In the genomic region with DNA sequence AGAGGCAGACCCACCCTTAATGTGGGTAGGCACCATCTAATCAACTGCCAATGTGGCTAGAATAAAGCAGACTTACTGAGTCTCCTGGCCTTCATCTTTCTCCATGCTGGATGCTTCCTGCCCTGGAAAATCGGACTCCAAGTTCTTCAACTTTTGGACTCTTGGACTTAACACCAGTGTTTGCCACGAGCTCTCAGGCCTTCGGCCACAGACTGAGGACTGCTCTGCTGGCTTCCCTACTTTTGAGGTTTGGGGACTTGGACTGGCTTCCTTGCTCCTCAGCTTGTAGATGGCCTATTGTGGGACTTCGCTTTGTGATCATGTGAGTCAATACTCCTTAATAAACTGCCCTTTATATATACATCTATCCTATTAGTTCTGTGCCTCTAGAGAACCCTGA, we compare ENCODE assay signal across 27 cellular contexts. TPM values are rescaled to one million over a fixed set of nuclear protein-coding genes. Genes with fewer than 3 reads are reported as not detected.
DNase-seq lines count a peak whose midpoint lies in the region; ATAC-seq and TF ChIP-seq lines count a peak whose summit lies in the region.
"Had no signal": no experiment of that assay in that cellular context is flagged by ENCODE, and none has a peak within 500 bp of the region (broad histone marks: within the 10 kb centered on the region; RNA-seq: fewer than 3 reads in every experiment).

No MANE protein-coding gene starts in this region.

- H3K36me3 Mint-ChIP-seq in activated naive CD8-positive, alpha-beta T cell treated with anti-CD3 and anti-CD28 coated beads, Interleukin-2, amount 50 U/mL, for 24 hours (ENCODE audit: low read depth): no peaks in the 10 kb centered on the region
- no peaks in the 10 kb centered on the region for H3K36me3 Mint-ChIP-seq in activated naive CD8-positive, alpha-beta T cell treated with anti-CD3 and anti-CD28 coated beads for 36 hours
- H3K36me3 Mint-ChIP-seq in osteocyte (ENCODE audit: unreplicated experiment): no peaks in the 10 kb centered on the region
- no peaks in the 10 kb centered on the region for H3K36me3 Mint-ChIP-seq in type B pancreatic cell
- no peaks in the 10 kb centered on the region for H3K36me3 Mint-ChIP-seq in activated CD4-positive, alpha-beta T cell treated with anti-CD3 and anti-CD28 coated beads for 36 hours (ENCODE audit: low read depth)
- H3K36me3 Mint-ChIP-seq: CD14-positive monocyte; CD4-positive, alpha-beta memory T cell had no signal

- TF ChIP-seq CTCF in osteocyte (IDR thresholded peaks at IDR 0.05): no peak
- TF ChIP-seq CTCF in type B pancreatic cell (conservative IDR thresholded peaks at IDR 0.05): no peak

- POLR2A ChIA-PET in activated CD4-positive, alpha-beta T cell treated with anti-CD3 and anti-CD28 coated beads for 36 hours (lab: Charles Lee): no interaction called here

- peaks cover 4% of the 10 kb centered on the region for H3K9me3 Mint-ChIP-seq in activated naive CD8-positive, alpha-beta T cell treated with anti-CD3 and anti-CD28 coated beads, Interleukin-2, amount 50 U/mL, for 24 hours
- H3K9me3 Mint-ChIP-seq in activated naive CD8-positive, alpha-beta T cell treated with anti-CD3 and anti-CD28 coated beads for 36 hours: peaks cover 3% of the 10 kb centered on the region
- H3K9me3 Mint-ChIP-seq in osteocyte (ENCODE audit: unreplicated experiment) (peaks cover 9% of the 10 kb centered on the region), type B pancreatic cell (peaks cover 11% of the 10 kb centered on the region)
- no peaks in the 10 kb centered on the region for H3K9me3 Mint-ChIP-seq in activated CD4-positive, alpha-beta T cell treated with anti-CD3 and anti-CD28 coated beads for 36 hours (ENCODE audit: low read depth)

- peak overlapping the region; percentile 46 for H3K27ac Mint-ChIP-seq in activated naive CD8-positive, alpha-beta T cell treated with anti-CD3 and anti-CD28 coated beads, Interleukin-2, amount 50 U/mL, for 24 hours
- H3K27ac Mint-ChIP-seq in activated naive CD8-positive, alpha-beta T cell treated with anti-CD3 and anti-CD28 coated beads for 36 hours: no peak overlapping the region
- H3K27ac Mint-ChIP-seq in osteocyte (ENCODE audit: unreplicated experiment) (no peak overlapping the region), type B pancreatic cell (no peak overlapping the region)
- no peak overlapping the region for H3K27ac Mint-ChIP-seq in activated CD4-positive, alpha-beta T cell treated with anti-CD3 and anti-CD28 coated beads for 36 hours
- H3K27ac Mint-ChIP-seq: CD4-positive, alpha-beta memory T cell; CD4-positive, CD25-positive, alpha-beta regulatory T cell; CD8-positive, alpha-beta memory T cell had no signal

- no peak for DNase-seq in activated naive CD8-positive, alpha-beta T cell treated with anti-CD3 and anti-CD28 coated beads, Interleukin-2, amount 50 U/mL, for 24 hours
- DNase-seq in activated naive CD8-positive, alpha-beta T cell treated with anti-CD3 and anti-CD28 coated beads for 36 hours: no peak
- DNase-seq in mesenteric fat pad (ENCODE audit: low spot score) (peak; percentile 69), osteocyte (ENCODE audit: extremely low spot score, unreplicated experiment) (peak; percentile 56), type B pancreatic cell (ENCODE audit: extremely low spot score, unreplicated experiment) (peak; percentile 31), NOMO-1 treated with dmso at 0.1 percent for 144 hours (lab: John Stamatoyannopoulos, UW; ENCODE audit: unreplicated experiment) (no peak), SJCRH30 (no peak)
- no peak for DNase-seq in activated CD4-positive, alpha-beta T cell treated with anti-CD3 and anti-CD28 coated beads for 36 hours
- DNase-seq: 8988T; ACHN; BE2C; C1 segment of cervical spinal cord; CD4-positive, alpha-beta memory T cell; CD4-positive, CD25-positive, alpha-beta regulatory T cell; CD8-positive, alpha-beta memory T cell; COR-L47; DMS 273 treated with DMSO at 0.1 percent for 48 hours; DMS153; DMS53; DMS79; DND-41; EL; GDM1 had no signal

- no peaks in the 10 kb centered on the region; the same call in 1 of the 2 replicates for H3K36me3 ChIP-seq in SJCRH30
- H3K36me3 ChIP-seq: BE2C had no signal

- no peak overlapping the region for H3K4me3 Mint-ChIP-seq in activated naive CD8-positive, alpha-beta T cell treated with anti-CD3 and anti-CD28 coated beads, Interleukin-2, amount 50 U/mL, for 24 hours
- no peak overlapping the region for H3K4me3 Mint-ChIP-seq in activated naive CD8-positive, alpha-beta T cell treated with anti-CD3 and anti-CD28 coated beads for 36 hours
- H3K4me3 Mint-ChIP-seq in osteocyte (ENCODE audit: unreplicated experiment) (no peak overlapping the region), type B pancreatic cell (no peak overlapping the region)
- H3K4me3 Mint-ChIP-seq in activated CD4-positive, alpha-beta T cell treated with anti-CD3 and anti-CD28 coated beads for 36 hours: no peak overlapping the region
- H3K4me3 Mint-ChIP-seq: CD14-positive monocyte; CD4-positive, alpha-beta memory T cell; CD4-positive, CD25-positive, alpha-beta regulatory T cell; CD8-positive, alpha-beta memory T cell had no signal

- H3K27me3 Mint-ChIP-seq in activated naive CD8-positive, alpha-beta T cell treated with anti-CD3 and anti-CD28 coated beads, Interleukin-2, amount 50 U/mL, for 24 hours: peaks cover 18% of the 10 kb centered on the region
- H3K27me3 Mint-ChIP-seq in activated naive CD8-positive, alpha-beta T cell treated with anti-CD3 and anti-CD28 coated beads for 36 hours: peaks cover 33% of the 10 kb centered on the region
- H3K27me3 Mint-ChIP-seq in osteocyte (ENCODE audit: unreplicated experiment) (no peaks in the 10 kb centered on the region), type B pancreatic cell (peaks cover 10% of the 10 kb centered on the region)
- peaks cover 19% of the 10 kb centered on the region for H3K27me3 Mint-ChIP-seq in activated CD4-positive, alpha-beta T cell treated with anti-CD3 and anti-CD28 coated beads for 36 hours

- no peak overlapping the region for H3K4me3 ChIP-seq in SJCRH30
- H3K4me3 ChIP-seq: BLaER1, GM12878 had no signal

- H3K4me1 Mint-ChIP-seq in activated naive CD8-positive, alpha-beta T cell treated with anti-CD3 and anti-CD28 coated beads, Interleukin-2, amount 50 U/mL, for 24 hours: no peaks in the 10 kb centered on the region
- no peaks in the 10 kb centered on the region for H3K4me1 Mint-ChIP-seq in activated naive CD8-positive, alpha-beta T cell treated with anti-CD3 and anti-CD28 coated beads for 36 hours
- H3K4me1 Mint-ChIP-seq in osteocyte (ENCODE audit: unreplicated experiment) (no peaks in the 10 kb centered on the region), type B pancreatic cell (ENCODE audit: unreplicated experiment) (no peaks in the 10 kb centered on the region)
- no peaks in the 10 kb centered on the region for H3K4me1 Mint-ChIP-seq in activated CD4-positive, alpha-beta T cell treated with anti-CD3 and anti-CD28 coated beads for 36 hours
- H3K4me1 Mint-ChIP-seq: CD14-positive monocyte; CD4-positive, alpha-beta memory T cell; CD4-positive, CD25-positive, alpha-beta regulatory T cell; CD8-positive, alpha-beta memory T cell had no signal

- H3K9me3 ChIP-seq in SJCRH30 (replicated peaks): 0 out of 2 replicates have a peak, but pooled peaks cover 3% of the 10 kb centered on the region
- H3K9me3 ChIP-seq: BE2C had no signal

- ATAC-seq in activated naive CD8-positive, alpha-beta T cell treated with anti-CD3 and anti-CD28 coated beads, Interleukin-2, amount 50 U/mL, for 24 hours: no peak
- ATAC-seq in activated CD4-positive, alpha-beta T cell treated with anti-CD3 and anti-CD28 coated beads for 36 hours: no peak
- ATAC-seq: GM12878 had no signal

- CTCF ChIA-PET in activated CD4-positive, alpha-beta T cell treated with anti-CD3 and anti-CD28 coated beads for 36 hours (lab: Charles Lee): no interaction called here

- no peaks in the 10 kb centered on the region for H3K27me3 ChIP-seq in SJCRH30
- H3K27me3 ChIP-seq: BE2C, BLaER1 had no signal

- no peak overlapping the region for H3K27ac ChIP-seq in SJCRH30
- H3K27ac ChIP-seq: BLaER1 had no signal

- intact Hi-C loops in activated CD4-positive, alpha-beta T cell treated with anti-CD3 and anti-CD28 coated beads for 36 hours (cut with DNase I, micrococcal nuclease): no loop called here

- H3K4me1 ChIP-seq in SJCRH30: no peaks in the 10 kb centered on the region
- H3K4me1 ChIP-seq: BE2C had no signal

RNA-seq across cellular contexts. Expression of a gene that starts 21.9 kb away (rescaled TPM):
- not detected for total RNA-seq in activated naive CD8-positive, alpha-beta T cell treated with anti-CD3 and anti-CD28 coated beads for 36 hours
- 1.5 TPM for total RNA-seq in mesenteric fat pad
- total RNA-seq in osteocyte: 0.30 and 0.76 TPM in 2 replicates
- 0.94 and 1.9 TPM in 2 replicates for total RNA-seq in type B pancreatic cell (ENCODE audit: low replicate concordance)
- total RNA-seq in activated CD4-positive, alpha-beta T cell treated with anti-CD3 and anti-CD28 coated beads for 36 hours: not detected
- total RNA-seq in SJCRH30 (2014; rRNA removed; shearing (Covaris generic)): 3.2 and 3.8 TPM in 2 replicates
- total RNA-seq: CD4-positive, alpha-beta memory T cell; CD4-positive, CD25-positive, alpha-beta regulatory T cell; CD8-positive, alpha-beta memory T cell; G401 had no signal

Comparison
In these comparisons a context has a peak if more than half of its experiments do, and no peak if none do; other contexts are left out.
1. DNase-seq: peak in mesenteric fat pad (single experiment), osteocyte (single experiment) and type B pancreatic cell (single experiment); none in activated naive CD8-positive, alpha-beta T cell treated with anti-CD3 and anti-CD28 coated beads, Interleukin-2, amount 50 U/mL, for 24 hours (single experiment), activated naive CD8-positive, alpha-beta T cell treated with anti-CD3 and anti-CD28 coated beads for 36 hours (single experiment), activated CD4-positive, alpha-beta T cell treated with anti-CD3 and anti-CD28 coated beads for 36 hours (single experiment), NOMO-1 treated with dmso at 0.1 percent for 144 hours (single experiment) and SJCRH30 (0 of 2).